ENCODE assay signal across 1 cellular context in genomic region chr3:72086051-72086711, GRCh38.
A peak's percentile ranks its signal among the peaks of the same experiment; 100 is the strongest.
TF ChIP-seq lines count a peak whose summit lies in the region.

No MANE protein-coding gene starts in this region.

TF ChIP-seq in K562, 482 proteins besides CTCF, POLR2A, EP300 and RAD21 (continued from another document and continues in another):
- TF ChIP-seq MGA (IDR thresholded peaks at IDR 0.05) (no peak; the same call in 1 of the 2 replicates), PPARD (CRISPR knock-in tag; IDR thresholded peaks at IDR 0.05) (no peak), KHSRP (IDR thresholded peaks at IDR 0.05) (peak; percentile 27; the same call in 1 of the 2 replicates), HDAC2 (IDR thresholded peaks at IDR 0.05) (0 out of 2 replicates have a peak, but pooled peaks have one; percentile 70), ZNF280B (CRISPR knock-in tag; IDR thresholded peaks at IDR 0.05) (no peak), ZNF592 (IDR thresholded peaks at IDR 0.05) (peak; percentile 75), ZNF324 (CRISPR knock-in tag; IDR thresholded peaks at IDR 0.05) (no peak), JUNB (CRISPR knock-in tag; conservative IDR thresholded peaks at IDR 0.05) (no peak), XRCC4 (IDR thresholded peaks at IDR 0.05; ENCODE audit: extremely low read depth, insufficient read depth, insufficient read length) (no peak), TAF9B (IDR thresholded peaks at IDR 0.05; ENCODE audit: partially characterized antibody) (no peak), RBBP5 (IDR thresholded peaks at IDR 0.05; ENCODE audit: borderline replicate concordance, insufficient read depth, low read length, poor library complexity, severe bottlenecking) (no peak), CREBBP (IDR thresholded peaks at IDR 0.05; ENCODE audit: low read depth, low read length) (no peak), ZBTB34 (CRISPR knock-in tag; IDR thresholded peaks at IDR 0.05) (no peak), ELK3 (CRISPR knock-in tag; IDR thresholded peaks at IDR 0.05) (no peak), ZNF282 (CRISPR knock-in tag; IDR thresholded peaks at IDR 0.05) (no peak), TRIM28 (IDR thresholded peaks at IDR 0.05) (no peak), MAFF (IDR thresholded peaks at IDR 0.05; ENCODE audit: low read length) (no peak), DLX4 (CRISPR knock-in tag; IDR thresholded peaks at IDR 0.05) (no peak), POLR3A (IDR thresholded peaks at IDR 0.05; ENCODE audit: borderline replicate concordance, extremely low read depth, insufficient read depth, insufficient read length) (no peak), ZNF197 (CRISPR knock-in tag; IDR thresholded peaks at IDR 0.05; ENCODE audit: low read depth) (no peak; the same call in 1 of the 2 replicates), HNRNPK (IDR thresholded peaks at IDR 0.05; ENCODE audit: low read depth, low read length, poor library complexity, severe bottlenecking) (no peak), COPS2 (conservative IDR thresholded peaks at IDR 0.05) (no peak), RBM22 (IDR thresholded peaks at IDR 0.05; ENCODE audit: low read depth, low read length, poor library complexity, severe bottlenecking) (no peak), ESRRA (IDR thresholded peaks at IDR 0.05; ENCODE audit: borderline replicate concordance, low read depth) (peak; percentile 44; the same call in 1 of the 2 replicates), MYNN (IDR thresholded peaks at IDR 0.05) (peak; percentile 82; the same call in 1 of the 2 replicates), MYNN (CRISPR knock-in tag; IDR thresholded peaks at IDR 0.05) (no peak), ZNF644 (tag; IDR thresholded peaks at IDR 0.05; ENCODE audit: low read depth) (peak; percentile 85), SPI1 (IDR thresholded peaks at IDR 0.05; ENCODE audit: borderline replicate concordance, low read depth, low read length) (no peak), ZNF561 (CRISPR knock-in tag; conservative IDR thresholded peaks at IDR 0.05) (no peak), ELF1 (tag; IDR thresholded peaks at IDR 0.05) (no peak), ATF6 (CRISPR knock-in tag; IDR thresholded peaks at IDR 0.05) (no peak), ARID3A (IDR thresholded peaks at IDR 0.05; ENCODE audit: borderline replicate concordance, low read depth, low read length) (peak; percentile 57; the same call in 1 of the 2 replicates)
